Comparison of ENCODE assay signal across 18 cellular contexts in the genomic region with DNA sequence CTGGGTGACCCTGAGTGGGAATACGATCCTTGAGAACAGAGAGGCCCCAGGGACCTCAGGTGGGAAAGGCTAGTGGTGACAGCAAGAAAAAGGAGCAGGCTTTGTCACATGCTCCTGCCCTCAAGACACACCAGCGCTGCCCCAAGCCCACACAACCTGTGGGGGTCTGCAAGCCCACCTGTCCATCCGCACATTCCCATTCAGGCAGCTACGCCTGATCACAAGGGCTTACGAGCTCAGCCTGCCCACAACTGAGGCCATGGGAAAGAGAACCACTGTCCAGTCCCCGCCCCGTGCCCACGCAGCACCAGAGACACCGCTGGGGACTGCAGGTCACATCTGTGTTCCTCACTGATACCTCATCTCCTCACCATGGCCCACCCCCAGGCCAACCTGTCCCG. TPM values are rescaled to one million over a fixed set of nuclear protein-coding genes. Genes with fewer than 3 reads are reported as not detected.
"Had no signal": no experiment of that assay in that cellular context is flagged by ENCODE, and none has a peak within 500 bp of the region (broad histone marks: within the 10 kb centered on the region; RNA-seq: fewer than 3 reads in every experiment).

No MANE protein-coding gene starts in this region.

- H3K4me1 ChIP-seq: suprapubic skin, uterus had no signal

- ATAC-seq: heart left ventricle; mucosa of descending colon; naive thymus-derived CD8-positive, alpha-beta T cell had no signal

- H3K4me3 ChIP-seq: dorsolateral prefrontal cortex, heart left ventricle, mucosa of descending colon, ovary, suprapubic skin, thyroid gland, uterus had no signal

- DNase-seq: cortex of kidney; effector CD8-positive, alpha-beta T cell; foreskin melanocyte; islet precursor cell; mammary epithelial cell; naive thymus-derived CD8-positive, alpha-beta T cell; stimulated activated CD4-positive, alpha-beta T cell treated with anti-CD3 and anti-CD28 coated beads, Interleukin-15, amount 100 ng/mL, for 24 hours; stimulated activated CD4-positive, alpha-beta T cell treated with anti-CD3 and anti-CD28 coated beads, Interleukin-1b, Interleukin-23, amount 100 ng/mL, for 48 hours; stimulated activated CD4-positive, alpha-beta T cell treated with anti-CD3 and anti-CD28 coated beads, Interleukin-4, amount 100 ng/mL, for 4 hours; stimulated activated naive CD4-positive, alpha-beta T cell; thyroid gland; uterus had no signal

- H3K36me3 ChIP-seq: ovary, suprapubic skin, thyroid gland, uterus had no signal

- H3K27ac ChIP-seq: dorsolateral prefrontal cortex, heart left ventricle, ovary, suprapubic skin, thyroid gland, uterus had no signal

- H3K9me3 ChIP-seq: heart left ventricle, mucosa of descending colon, ovary, suprapubic skin, thyroid gland, uterus had no signal

- H3K27me3 ChIP-seq: heart left ventricle, ovary, suprapubic skin, thyroid gland, uterus had no signal

RNA-seq across cellular contexts. Expression of a gene that starts 26.7 kb away (rescaled TPM):
- total RNA-seq: liver; naive thymus-derived CD8-positive, alpha-beta T cell had no signal
- polyA plus RNA-seq: mammary epithelial cell; naive thymus-derived CD8-positive, alpha-beta T cell had no signal
